11 cellular contexts compared by ENCODE assay signal in genomic region chr5:92945630-92946097, GRCh38.
DNase-seq lines count a peak whose midpoint lies in the region; FAIRE-seq and TF ChIP-seq lines count a peak whose summit lies in the region.
"Had no signal": no experiment of that assay in that cellular context is flagged by ENCODE, and none has a peak within 500 bp of the region (broad histone marks: within the 10 kb centered on the region; RNA-seq: fewer than 3 reads in every experiment).

No MANE protein-coding gene starts in this region.

- no peaks in the 10 kb centered on the region for H3K36me3 ChIP-seq in smooth muscle cell (ENCODE audit: low read depth)
- H3K36me3 ChIP-seq: gastrocnemius medialis had no signal

- H3K9me3 ChIP-seq in smooth muscle cell (replicated peaks; ENCODE audit: low read depth): peaks cover 5% of the 10 kb centered on the region
- H3K9me3 ChIP-seq: gastrocnemius medialis had no signal

- TF ChIP-seq CTCF in fibroblast of villous mesenchyme (IDR thresholded peaks at IDR 0.05; ENCODE audit: insufficient read depth, low read depth, low read length) (no peak), smooth muscle cell (IDR thresholded peaks at IDR 0.05; ENCODE audit: borderline replicate concordance, insufficient read depth, poor library complexity, severe bottlenecking) (no peak)

- H3K4me2 ChIP-seq in smooth muscle cell: no peak overlapping the region

- H3K4me3 ChIP-seq in fibroblast of villous mesenchyme (ENCODE audit: low read depth, low read length): no peak overlapping the region
- H3K4me3 ChIP-seq in smooth muscle cell: no peak overlapping the region
- H3K4me3 ChIP-seq: gastrocnemius medialis had no signal

- no peaks in the 10 kb centered on the region for H3K79me2 ChIP-seq in smooth muscle cell (ENCODE audit: low read depth)

- no peaks in the 10 kb centered on the region for H3K27me3 ChIP-seq in smooth muscle cell (ENCODE audit: low read depth)
- H3K27me3 ChIP-seq: gastrocnemius medialis had no signal

- no peak overlapping the region for H3K27ac ChIP-seq in smooth muscle cell (ENCODE audit: low read depth)
- H3K27ac ChIP-seq: gastrocnemius medialis had no signal

- H3K4me1 ChIP-seq in smooth muscle cell (ENCODE audit: low read depth): peaks cover 8% of the 10 kb centered on the region
- H3K4me1 ChIP-seq: gastrocnemius medialis had no signal

- FAIRE-seq in RCC 7860 (lab: Jason Lieb, UNC): peak; percentile 89
- FAIRE-seq: A204.1 had no signal

- H3K9ac ChIP-seq in smooth muscle cell (ENCODE audit: low read depth): no peak overlapping the region

- H4K20me1 ChIP-seq in smooth muscle cell (ENCODE audit: low read depth): no peaks in the 10 kb centered on the region

- DNase-seq in NCI-H2029 treated with DMSO at 0.1 percent for 48 hours (lab: John Stamatoyannopoulos, UW) (peak; percentile 18), NCI-H2029 (lab: John Stamatoyannopoulos, UW) (no peak), RCC 7860 (ENCODE audit: low spot score) (peak; percentile 32), fibroblast of villous mesenchyme (ENCODE audit: low read depth) (peak; percentile 31), smooth muscle cell of the brain vasculature (ENCODE audit: low read depth, low spot score) (peak; percentile 54), smooth muscle cell (lab: John Stamatoyannopoulos, UW; ENCODE audit: unreplicated experiment) (no peak), SKM-1 (lab: John Stamatoyannopoulos, UW; ENCODE audit: unreplicated experiment) (no peak), DMS79 (lab: John Stamatoyannopoulos, UW) (no peak)
- DNase-seq: gastrocnemius medialis, NCI-H146 had no signal

- no peaks in the 10 kb centered on the region for H3F3A ChIP-seq in smooth muscle cell (ENCODE audit: low read depth)

- no peak overlapping the region for H2AFZ ChIP-seq in smooth muscle cell (ENCODE audit: low read depth)

Comparison
In these comparisons a context has a peak if more than half of its experiments do, and no peak if none do; other contexts are left out.
1. DNase-seq: peak in NCI-H2029 treated with DMSO at 0.1 percent for 48 hours (single experiment), RCC 7860 (single experiment), fibroblast of villous mesenchyme (single experiment) and smooth muscle cell of the brain vasculature (single experiment); none in NCI-H2029 (single experiment), smooth muscle cell (single experiment), SKM-1 (single experiment) and DMS79 (single experiment).